ENCODE assay signal across 1 cellular context in genomic region chr1:42682739-42683529, GRCh38.
A peak's percentile ranks its signal among the peaks of the same experiment; 100 is the strongest.
TF ChIP-seq lines count a peak whose summit lies in the region.

No MANE protein-coding gene starts in this region.

TF ChIP-seq in K562, 482 proteins besides CTCF, POLR2A, EP300 and RAD21 (continued from another document and continues in another):
- TF ChIP-seq, protein P1, sequence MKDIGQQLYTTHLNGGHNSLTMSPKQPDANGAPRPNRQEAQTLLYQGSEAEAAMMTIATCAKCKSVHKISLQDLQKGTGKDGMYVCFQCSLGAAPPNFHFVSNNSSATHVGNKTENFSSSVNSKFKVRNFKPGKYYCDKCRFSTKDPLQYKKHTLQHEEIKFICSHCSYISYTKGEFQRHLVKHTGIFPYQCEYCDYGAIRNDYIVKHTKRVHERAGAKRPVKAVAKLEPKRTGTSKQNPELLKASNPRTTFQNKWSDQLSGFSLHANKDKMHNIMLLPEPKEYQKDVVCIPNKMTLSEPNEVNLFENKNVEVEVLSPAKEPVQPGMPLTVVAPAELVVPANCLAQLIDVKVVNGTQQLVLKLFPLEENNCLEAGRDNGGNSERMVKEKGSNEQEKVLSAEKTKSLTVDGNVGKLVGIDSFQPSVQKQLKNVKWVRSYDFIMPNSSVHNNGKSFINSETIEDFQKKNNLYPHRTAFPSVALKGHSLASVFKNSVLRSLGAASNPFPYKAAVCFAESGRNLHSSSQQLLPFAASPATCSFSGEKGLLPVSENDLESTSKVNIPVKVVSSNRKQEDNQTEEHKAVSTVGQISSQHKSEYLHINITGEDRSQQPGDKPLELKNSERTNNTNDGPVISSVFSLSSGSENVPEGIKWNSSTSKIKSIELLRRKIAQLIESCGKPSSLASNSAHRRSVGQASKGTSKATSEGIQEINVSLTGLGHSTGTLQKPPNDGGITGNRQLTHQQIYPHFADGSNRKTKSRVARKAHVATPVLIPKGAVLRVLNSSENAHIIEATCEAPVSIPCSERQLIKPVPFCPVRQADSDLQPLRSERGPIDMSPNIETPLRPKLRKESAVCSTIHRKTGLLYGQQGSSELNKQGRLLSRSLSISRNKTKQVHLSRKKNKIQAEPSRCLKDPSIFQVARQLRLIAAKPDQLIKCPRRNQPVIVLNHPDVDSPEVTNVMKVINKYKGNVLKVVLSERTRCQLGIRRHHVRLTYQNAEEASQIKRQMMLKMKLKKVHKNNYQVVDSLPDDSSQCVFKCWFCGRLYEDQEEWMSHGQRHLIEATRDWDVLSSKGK (CRISPR knock-in tag; IDR thresholded peaks at IDR 0.05): no peak
- TF ChIP-seq SNIP1 (IDR thresholded peaks at IDR 0.05; ENCODE audit: low read depth) (no peak), NFE2 (IDR thresholded peaks at IDR 0.05; ENCODE audit: low read depth) (no peak), COPS2 (conservative IDR thresholded peaks at IDR 0.05) (no peak), FOS (IDR thresholded peaks at IDR 0.05; ENCODE audit: extremely low read depth, insufficient read length) (no peak), ARID3B (CRISPR knock-in tag; IDR thresholded peaks at IDR 0.05; ENCODE audit: borderline replicate concordance) (no peak), TBL1XR1 (IDR thresholded peaks at IDR 0.05; ENCODE audit: low read length in 2 of 2) (peak in 1 of 2 experiments; percentile 28; a peak in 1 of 4 replicates), PHB2 (IDR thresholded peaks at IDR 0.05; ENCODE audit: low read depth) (no peak), HMG20B (CRISPR knock-in tag; IDR thresholded peaks at IDR 0.05) (no peak), RBM17 (IDR thresholded peaks at IDR 0.05; ENCODE audit: borderline replicate concordance, low read depth, low read length) (no peak), MCM2 (IDR thresholded peaks at IDR 0.05; ENCODE audit: low read depth) (no peak), MBD1 (CRISPR knock-in tag; IDR thresholded peaks at IDR 0.05) (no peak), ZKSCAN8 (CRISPR knock-in tag; IDR thresholded peaks at IDR 0.05) (no peak), ZNF121 (CRISPR knock-in tag; conservative IDR thresholded peaks at IDR 0.05) (no peak), CTBP1 (IDR thresholded peaks at IDR 0.05; ENCODE audit: borderline replicate concordance) (peak; percentile 76), PML (IDR thresholded peaks at IDR 0.05; ENCODE audit: low read length) (no peak), MXD1 (CRISPR knock-in tag; IDR thresholded peaks at IDR 0.05; ENCODE audit: borderline replicate concordance, poor library complexity, severe bottlenecking) (peak; percentile 95), TFAM (CRISPR knock-in tag; conservative IDR thresholded peaks at IDR 0.05) (no peak), ZNF280B (CRISPR knock-in tag; IDR thresholded peaks at IDR 0.05) (no peak), RNF219 (CRISPR knock-in tag; IDR thresholded peaks at IDR 0.05) (no peak), TEAD1 (CRISPR knock-in tag; IDR thresholded peaks at IDR 0.05) (peak in 1 of 2 experiments; percentile 54; a peak in 1 of 4 replicates), SIN3B (IDR thresholded peaks at IDR 0.05; ENCODE audit: low read depth) (0 out of 2 replicates have a peak, but pooled peaks have one; percentile 19), KLF10 (CRISPR knock-in tag; IDR thresholded peaks at IDR 0.05) (no peak), MECOM (CRISPR knock-in tag; IDR thresholded peaks at IDR 0.05) (no peak), BCOR (IDR thresholded peaks at IDR 0.05) (no peak), ZNF639 (CRISPR knock-in tag; conservative IDR thresholded peaks at IDR 0.05 in 1 of 2, IDR thresholded peaks at IDR 0.05 in 1 of 2) (peak in 1 of 2 experiments; percentile 90; a peak in 2 of 4 replicates), NFXL1 (CRISPR knock-in tag; IDR thresholded peaks at IDR 0.05) (no peak), SRSF7 (optimal IDR thresholded peaks at IDR 0.05; ENCODE audit: low read depth, low read length) (no peak), ZNF212 (CRISPR knock-in tag; IDR thresholded peaks at IDR 0.05) (no peak), HDAC8 (tag; IDR thresholded peaks at IDR 0.05) (no peak), SP2 (IDR thresholded peaks at IDR 0.05; ENCODE audit: extremely low read depth, low read depth, low read length, poor library complexity, severe bottlenecking) (no peak), BMI1 (IDR thresholded peaks at IDR 0.05; ENCODE audit: low read length) (no peak), TRIM24 (IDR thresholded peaks at IDR 0.05) (no peak), MYC (IDR thresholded peaks at IDR 0.05; ENCODE audit: low read depth, low read length) (peak; percentile 99), MYC (CRISPR knock-in tag; IDR thresholded peaks at IDR 0.05; ENCODE audit: borderline replicate concordance, low read depth) (no peak)
- TF ChIP-seq, protein P2, sequence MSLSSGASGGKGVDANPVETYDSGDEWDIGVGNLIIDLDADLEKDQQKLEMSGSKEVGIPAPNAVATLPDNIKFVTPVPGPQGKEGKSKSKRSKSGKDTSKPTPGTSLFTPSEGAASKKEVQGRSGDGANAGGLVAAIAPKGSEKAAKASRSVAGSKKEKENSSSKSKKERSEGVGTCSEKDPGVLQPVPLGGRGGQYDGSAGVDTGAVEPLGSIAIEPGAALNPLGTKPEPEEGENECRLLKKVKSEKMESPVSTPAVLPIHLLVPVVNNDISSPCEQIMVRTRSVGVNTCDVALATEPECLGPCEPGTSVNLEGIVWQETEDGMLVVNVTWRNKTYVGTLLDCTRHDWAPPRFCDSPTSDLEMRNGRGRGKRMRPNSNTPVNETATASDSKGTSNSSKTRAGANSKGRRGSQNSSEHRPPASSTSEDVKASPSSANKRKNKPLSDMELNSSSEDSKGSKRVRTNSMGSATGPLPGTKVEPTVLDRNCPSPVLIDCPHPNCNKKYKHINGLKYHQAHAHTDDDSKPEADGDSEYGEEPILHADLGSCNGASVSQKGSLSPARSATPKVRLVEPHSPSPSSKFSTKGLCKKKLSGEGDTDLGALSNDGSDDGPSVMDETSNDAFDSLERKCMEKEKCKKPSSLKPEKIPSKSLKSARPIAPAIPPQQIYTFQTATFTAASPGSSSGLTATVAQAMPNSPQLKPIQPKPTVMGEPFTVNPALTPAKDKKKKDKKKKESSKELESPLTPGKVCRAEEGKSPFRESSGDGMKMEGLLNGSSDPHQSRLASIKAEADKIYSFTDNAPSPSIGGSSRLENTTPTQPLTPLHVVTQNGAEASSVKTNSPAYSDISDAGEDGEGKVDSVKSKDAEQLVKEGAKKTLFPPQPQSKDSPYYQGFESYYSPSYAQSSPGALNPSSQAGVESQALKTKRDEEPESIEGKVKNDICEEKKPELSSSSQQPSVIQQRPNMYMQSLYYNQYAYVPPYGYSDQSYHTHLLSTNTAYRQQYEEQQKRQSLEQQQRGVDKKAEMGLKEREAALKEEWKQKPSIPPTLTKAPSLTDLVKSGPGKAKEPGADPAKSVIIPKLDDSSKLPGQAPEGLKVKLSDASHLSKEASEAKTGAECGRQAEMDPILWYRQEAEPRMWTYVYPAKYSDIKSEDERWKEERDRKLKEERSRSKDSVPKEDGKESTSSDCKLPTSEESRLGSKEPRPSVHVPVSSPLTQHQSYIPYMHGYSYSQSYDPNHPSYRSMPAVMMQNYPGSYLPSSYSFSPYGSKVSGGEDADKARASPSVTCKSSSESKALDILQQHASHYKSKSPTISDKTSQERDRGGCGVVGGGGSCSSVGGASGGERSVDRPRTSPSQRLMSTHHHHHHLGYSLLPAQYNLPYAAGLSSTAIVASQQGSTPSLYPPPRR (CRISPR knock-in tag; IDR thresholded peaks at IDR 0.05; ENCODE audit: borderline replicate concordance): no peak
- TF ChIP-seq, protein P3, sequence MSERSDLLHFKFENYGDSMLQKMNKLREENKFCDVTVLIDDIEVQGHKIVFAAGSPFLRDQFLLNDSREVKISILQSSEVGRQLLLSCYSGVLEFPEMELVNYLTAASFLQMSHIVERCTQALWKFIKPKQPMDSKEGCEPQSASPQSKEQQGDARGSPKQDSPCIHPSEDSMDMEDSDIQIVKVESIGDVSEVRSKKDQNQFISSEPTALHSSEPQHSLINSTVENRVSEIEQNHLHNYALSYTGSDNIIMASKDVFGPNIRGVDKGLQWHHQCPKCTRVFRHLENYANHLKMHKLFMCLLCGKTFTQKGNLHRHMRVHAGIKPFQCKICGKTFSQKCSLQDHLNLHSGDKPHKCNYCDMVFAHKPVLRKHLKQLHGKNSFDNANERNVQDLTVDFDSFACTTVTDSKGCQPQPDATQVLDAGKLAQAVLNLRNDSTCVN (CRISPR knock-in tag; IDR thresholded peaks at IDR 0.05): no peak
- TF ChIP-seq, protein P4, sequence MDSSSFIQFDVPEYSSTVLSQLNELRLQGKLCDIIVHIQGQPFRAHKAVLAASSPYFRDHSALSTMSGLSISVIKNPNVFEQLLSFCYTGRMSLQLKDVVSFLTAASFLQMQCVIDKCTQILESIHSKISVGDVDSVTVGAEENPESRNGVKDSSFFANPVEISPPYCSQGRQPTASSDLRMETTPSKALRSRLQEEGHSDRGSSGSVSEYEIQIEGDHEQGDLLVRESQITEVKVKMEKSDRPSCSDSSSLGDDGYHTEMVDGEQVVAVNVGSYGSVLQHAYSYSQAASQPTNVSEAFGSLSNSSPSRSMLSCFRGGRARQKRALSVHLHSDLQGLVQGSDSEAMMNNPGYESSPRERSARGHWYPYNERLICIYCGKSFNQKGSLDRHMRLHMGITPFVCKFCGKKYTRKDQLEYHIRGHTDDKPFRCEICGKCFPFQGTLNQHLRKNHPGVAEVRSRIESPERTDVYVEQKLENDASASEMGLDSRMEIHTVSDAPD (CRISPR knock-in tag; IDR thresholded peaks at IDR 0.05): no peak
- TF ChIP-seq, protein P5, sequence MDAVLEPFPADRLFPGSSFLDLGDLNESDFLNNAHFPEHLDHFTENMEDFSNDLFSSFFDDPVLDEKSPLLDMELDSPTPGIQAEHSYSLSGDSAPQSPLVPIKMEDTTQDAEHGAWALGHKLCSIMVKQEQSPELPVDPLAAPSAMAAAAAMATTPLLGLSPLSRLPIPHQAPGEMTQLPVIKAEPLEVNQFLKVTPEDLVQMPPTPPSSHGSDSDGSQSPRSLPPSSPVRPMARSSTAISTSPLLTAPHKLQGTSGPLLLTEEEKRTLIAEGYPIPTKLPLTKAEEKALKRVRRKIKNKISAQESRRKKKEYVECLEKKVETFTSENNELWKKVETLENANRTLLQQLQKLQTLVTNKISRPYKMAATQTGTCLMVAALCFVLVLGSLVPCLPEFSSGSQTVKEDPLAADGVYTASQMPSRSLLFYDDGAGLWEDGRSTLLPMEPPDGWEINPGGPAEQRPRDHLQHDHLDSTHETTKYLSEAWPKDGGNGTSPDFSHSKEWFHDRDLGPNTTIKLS (IDR thresholded peaks at IDR 0.05; ENCODE audit: borderline replicate concordance, low read depth): peak; percentile 55; the same call in 1 of the 2 replicates
